9 cellular contexts compared by ENCODE assay signal in genomic region chr14:69449216-69449615, GRCh38. TPM values are rescaled to one million over a fixed set of nuclear protein-coding genes. Genes with fewer than 3 reads are reported as not detected.
"Had no signal": no experiment of that assay in that cellular context is flagged by ENCODE, and none has a peak within 500 bp of the region (broad histone marks: within the 10 kb centered on the region; RNA-seq: fewer than 3 reads in every experiment).

No MANE protein-coding gene starts in this region.

- FAIRE-seq: H1, H54, K562 had no signal

- DNase-seq: H9, HCEC 1CT, IMR-90 had no signal

- H3K27ac Mint-ChIP-seq: GM23338, H9 had no signal

- ATAC-seq: GM23338, K562 had no signal

- H3K4me3 ChIP-seq: GM23338, K562 had no signal

- H3K9me3 Mint-ChIP-seq: GM23338, H9 had no signal

- H3K27ac ChIP-seq: HL-60 had no signal

- H3K4me1 Mint-ChIP-seq: GM23338, H9 had no signal

- H3K4me3 Mint-ChIP-seq: GM23338, H9 had no signal

RNA-seq across cellular contexts. Expression of gene PLEKHD1, which starts 35.3 kb away (rescaled TPM):
- total RNA-seq: HT1080, K562 had no signal
